In genomic region chr12:2794261-2794735, GRCh38 we compare ENCODE assay signal across 1 cellular context.
TF ChIP-seq lines count a peak whose summit lies in the region.

No MANE protein-coding gene starts in this region.

TF ChIP-seq in K562, 482 proteins besides CTCF, POLR2A, EP300 and RAD21 (continued from another document):
- 0 out of 2 replicates have a peak, but pooled peaks have one; percentile 33 for TF ChIP-seq ZSCAN29 (IDR thresholded peaks at IDR 0.05)
- TF ChIP-seq ELF2 (CRISPR knock-in tag; IDR thresholded peaks at IDR 0.05) = no peak
- no peak for TF ChIP-seq NFRKB (IDR thresholded peaks at IDR 0.05; ENCODE audit: low read depth)
- TF ChIP-seq MBD1 (CRISPR knock-in tag; IDR thresholded peaks at IDR 0.05) = 0 out of 2 replicates have a peak, but pooled peaks have one; percentile 5
- no peak for TF ChIP-seq ARHGAP35 (IDR thresholded peaks at IDR 0.05; ENCODE audit: partially characterized antibody)
